In genomic region chr6:118869350-118869749, GRCh38 we compare ENCODE assay signal across 22 cellular contexts. TPM values are rescaled to one million over a fixed set of nuclear protein-coding genes. Genes with fewer than 3 reads are reported as not detected.
A peak's percentile ranks its signal among the peaks of the same experiment; 100 is the strongest.
DNase-seq lines count a peak whose midpoint lies in the region; ATAC-seq, FAIRE-seq and TF ChIP-seq lines count a peak whose summit lies in the region.
"Had no signal": no experiment of that assay in that cellular context is flagged by ENCODE, and none has a peak within 500 bp of the region (broad histone marks: within the 10 kb centered on the region; RNA-seq: fewer than 3 reads in every experiment).

No MANE protein-coding gene starts in this region.

- H3K27ac ChIP-seq in osteoblast (ENCODE audit: low read depth, low read length): peak overlapping the region; percentile 21
- no peak overlapping the region for H3K27ac ChIP-seq in trophoblast cell (ENCODE audit: low read depth, low read length)
- H3K27ac ChIP-seq: BLaER1, skin epidermis had no signal

- H2AK5ac ChIP-seq in trophoblast cell (ENCODE audit: low read length): no peak overlapping the region

- H3K36me3 ChIP-seq in bronchial epithelial cell (ENCODE audit: control insufficient read depth, insufficient read depth, low read length): no peaks in the 10 kb centered on the region
- no peaks in the 10 kb centered on the region for H3K36me3 ChIP-seq in osteoblast (ENCODE audit: insufficient read depth, low read length)
- no peaks in the 10 kb centered on the region for H3K36me3 ChIP-seq in trophoblast cell (ENCODE audit: control insufficient read depth in 1 of 2, insufficient read depth in 2 of 2, low read length in 2 of 2)
- no peaks in the 10 kb centered on the region for H3K36me3 ChIP-seq in HAP-1 (replicated peaks)

- no peak overlapping the region for H4K8ac ChIP-seq in trophoblast cell (ENCODE audit: low read depth, low read length)

- H3K9me3 ChIP-seq in osteoblast (ENCODE audit: low read depth, low read length) (no peaks in the 10 kb centered on the region), trophoblast cell (ENCODE audit: insufficient read depth, low read depth, low read length) (no peaks in the 10 kb centered on the region), HAP-1 (no peaks in the 10 kb centered on the region)

- H4K12ac ChIP-seq in trophoblast cell (ENCODE audit: low read depth, low read length): no peak overlapping the region

- no peak overlapping the region for H3K4ac ChIP-seq in trophoblast cell (ENCODE audit: low read depth, low read length)

- TF ChIP-seq CTCF in bronchial epithelial cell (IDR thresholded peaks at IDR 0.05; ENCODE audit: insufficient read depth, low read length, severe bottlenecking) (no peak), osteoblast (IDR thresholded peaks at IDR 0.05; ENCODE audit: extremely low read depth, low read depth, low read length) (no peak)

- H2AFZ ChIP-seq in osteoblast (ENCODE audit: low read length) (no peak overlapping the region), trophoblast cell (ENCODE audit: insufficient read depth, low read length, poor library complexity) (no peak overlapping the region)

- H3K79me2 ChIP-seq in osteoblast (ENCODE audit: insufficient read depth, low read length) (peaks cover 70% of the 10 kb centered on the region), trophoblast cell (ENCODE audit: control insufficient read depth, insufficient read depth, low read length, poor library complexity) (no peaks in the 10 kb centered on the region)

- H3K9ac ChIP-seq in trophoblast cell (ENCODE audit: low read length): no peak overlapping the region
- H3K9ac ChIP-seq: BLaER1 had no signal

- H3K79me1 ChIP-seq in trophoblast cell (ENCODE audit: low read length): no peaks in the 10 kb centered on the region

- H3K27me3 ChIP-seq in bronchial epithelial cell (ENCODE audit: control insufficient read depth, insufficient read depth, low read length) (no peaks in the 10 kb centered on the region), osteoblast (ENCODE audit: insufficient read depth, low read length) (no peaks in the 10 kb centered on the region), trophoblast cell (ENCODE audit: insufficient read depth, low read length) (no peaks in the 10 kb centered on the region), HAP-1 (ENCODE audit: low read depth) (no peaks in the 10 kb centered on the region)
- H3K27me3 ChIP-seq: BLaER1 had no signal

- H3K4me3 ChIP-seq in bronchial epithelial cell (ENCODE audit: low read depth, low read length) (no peak overlapping the region), osteoblast (ENCODE audit: insufficient read depth, low read length) (no peak overlapping the region), trophoblast cell (ENCODE audit: low read depth, low read length) (no peak overlapping the region), HAP-1 (no peak overlapping the region)
- H3K4me3 ChIP-seq: BLaER1, skin epidermis had no signal

- H4K91ac ChIP-seq in trophoblast cell (ENCODE audit: low read depth, low read length): no peak overlapping the region

- no peaks in the 10 kb centered on the region for H4K20me1 ChIP-seq in osteoblast (ENCODE audit: insufficient read depth, low read length)
- H4K20me1 ChIP-seq: BLaER1 had no signal

- no peak overlapping the region for H3K18ac ChIP-seq in trophoblast cell (ENCODE audit: low read length)

- DNase-seq in ELR (ENCODE audit: low read depth): peak; percentile 85
- DNase-seq in RCC 7860 (ENCODE audit: low spot score): no peak
- peak; percentile 71 for DNase-seq in bronchial epithelial cell (ENCODE audit: low read depth)
- no peak for DNase-seq in osteoblast (ENCODE audit: insufficient read length, low spot score, missing footprints)
- DNase-seq in trophoblast cell: no peak
- no peak for DNase-seq in HAP-1 (ENCODE audit: low spot score in 2 of 2)
- DNase-seq: activated B cell treated with CpG ODN at 0.5 μM for 24 hours; amniotic stem cell; DMS 273 treated with DMSO at 0.1 percent for 48 hours; H7; natural killer cell; NCI-H187; NCI-H446; SHP77 treated with DMSO at 0.1 percent for 48 hours; stimulated activated CD4-positive, alpha-beta T cell treated with anti-CD3 and anti-CD28 coated beads, Interleukin-4, amount 100 ng/mL, for 4 hours; stimulated activated CD8-positive, alpha-beta memory T cell treated with anti-CD3 and anti-CD28 coated beads, Interleukin-4, amount 100 ng/mL, for 48 hours; T-helper 17 cell had no signal

- no peak overlapping the region for H2BK12ac ChIP-seq in trophoblast cell (ENCODE audit: low read length)

- WGBS in trophoblast cell (ENCODE audit: extremely low coverage, insufficient coverage, insufficient read length): no CpG with 5 or more reads among the region's 2 CpGs

- no peak overlapping the region for H2BK5ac ChIP-seq in trophoblast cell (ENCODE audit: low read depth, low read length, poor library complexity)

- ATAC-seq in GM19035 (IDR thresholded peaks at IDR 0.05; ENCODE audit: unreplicated experiment): no peak
- ATAC-seq in GM21737 (IDR thresholded peaks at IDR 0.05; ENCODE audit: unreplicated experiment): no peak
- ATAC-seq: activated T-helper 17 cell treated with anti-CD3 and anti-CD28 coated beads, Interleukin-2, amount 50 U/mL, for 72 hours; natural killer cell; T-helper 17 cell had no signal

- H3K4me1 ChIP-seq in osteoblast (ENCODE audit: insufficient read depth, low read length) (peaks cover 20% of the 10 kb centered on the region), trophoblast cell (ENCODE audit: control insufficient read depth in 1 of 2, insufficient read depth in 2 of 2, low read length in 2 of 2) (no peaks in the 10 kb centered on the region), HAP-1 (no peaks in the 10 kb centered on the region)

- in situ Hi-C loops in HAP-1 (cut with MboI; ENCODE audit: low sequenced_read_pairs): no loop called here

- no peak overlapping the region for H3K23ac ChIP-seq in trophoblast cell (ENCODE audit: low read length)

- H3K4me2 ChIP-seq in osteoblast (ENCODE audit: insufficient read depth, low read length): peak overlapping the region; percentile 30
- H3K4me2 ChIP-seq in trophoblast cell (ENCODE audit: low read length): no peak overlapping the region
- H3K4me2 ChIP-seq: BLaER1 had no signal

- no peak overlapping the region for H2BK120ac ChIP-seq in trophoblast cell (ENCODE audit: insufficient read depth, low read length, poor library complexity)

- FAIRE-seq in RCC 7860 (lab: Jason Lieb, UNC) (peak; percentile 30), bronchial epithelial cell (lab: Jason Lieb, UNC) (no peak)

- no peak overlapping the region for H3K14ac ChIP-seq in trophoblast cell (ENCODE audit: low read length)

RNA-seq across cellular contexts. Expression of gene ASF1A, which starts 24.6 kb away (rescaled TPM):
- total RNA-seq in bronchial epithelial cell (13.4 and 17.9 TPM in 2 replicates), osteoblast (15.2 and 16.2 TPM in 2 replicates)
- 24.0 and 24.7 TPM in 2 replicates for polyA plus RNA-seq in trophoblast cell (2013)

Comparison
In these comparisons a context has a peak if more than half of its experiments do, and no peak if none do; other contexts are left out.
1. DNase-seq: peak in ELR (single experiment) and bronchial epithelial cell (single experiment); none in RCC 7860 (single experiment), osteoblast (single experiment), trophoblast cell (0 of 2) and HAP-1 (0 of 2).